16 cellular contexts compared by ENCODE assay signal in the genomic region with DNA sequence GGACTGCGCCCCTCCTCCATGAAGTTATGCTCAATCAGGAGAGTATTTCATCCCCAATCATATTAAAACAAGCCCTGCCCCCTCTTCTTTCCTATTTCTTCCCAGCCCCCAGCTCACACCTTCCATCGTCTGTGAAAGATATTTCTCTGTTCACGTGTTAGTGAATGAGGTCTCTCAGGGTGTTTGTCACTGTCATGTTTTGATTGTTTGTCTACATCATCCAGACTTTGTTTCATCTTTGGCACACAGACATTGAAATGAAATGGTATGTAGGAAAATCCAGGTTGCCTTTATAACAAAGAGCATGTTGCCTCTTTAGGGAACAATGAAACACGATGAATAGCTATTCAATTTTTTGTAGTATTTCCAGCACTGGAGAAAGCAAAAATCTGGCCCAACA.
"Had no signal": no experiment of that assay in that cellular context is flagged by ENCODE, and none has a peak within 500 bp of the region (broad histone marks: within the 10 kb centered on the region; RNA-seq: fewer than 3 reads in every experiment).

No MANE protein-coding gene starts in this region.

- H3K36me3 ChIP-seq: heart left ventricle, WERI-Rb-1 had no signal

- H3K9me3 Mint-ChIP-seq: activated CD4-positive, alpha-beta memory T cell treated with anti-CD3 and anti-CD28 coated beads for 36 hours; central memory CD8-positive, alpha-beta T cell; immature natural killer cell; stimulated activated effector memory CD8-positive, alpha-beta T cell treated with anti-CD3 and anti-CD28 coated beads, Interleukin-12 subunit alpha, Interleukin-12 subunit beta, amount 100 ng/mL, for 72 hours had no signal

- ATAC-seq: activated CD4-positive, alpha-beta T cell treated with anti-CD3 and anti-CD28 coated beads for 36 hours; body of pancreas; heart left ventricle; stimulated activated effector memory CD8-positive, alpha-beta T cell treated with anti-CD3 and anti-CD28 coated beads, Interleukin-12 subunit alpha, Interleukin-12 subunit beta, amount 100 ng/mL, for 72 hours had no signal

- H3K27ac ChIP-seq: body of pancreas, heart left ventricle, WERI-Rb-1 had no signal

- H3K27me3 ChIP-seq: body of pancreas, heart left ventricle had no signal

- H3K4me3 ChIP-seq: body of pancreas, heart left ventricle had no signal

- H3K4me1 Mint-ChIP-seq: activated CD4-positive, alpha-beta T cell treated with anti-CD3 and anti-CD28 coated beads for 36 hours; central memory CD8-positive, alpha-beta T cell; immature natural killer cell had no signal

- DNase-seq: activated CD4-positive, alpha-beta memory T cell treated with anti-CD3 and anti-CD28 coated beads for 36 hours; activated CD4-positive, alpha-beta T cell treated with anti-CD3 and anti-CD28 coated beads for 36 hours; activated gamma-delta T cell treated with Interleukin-2 at 50 U/mL for 16 hours; activated T-cell treated with anti-CD3 and anti-CD28 coated beads, Interleukin-2, amount 50 U/mL, for 48 hours; amniotic stem cell; body of pancreas; cortex of kidney; effector CD8-positive, alpha-beta T cell; heart left ventricle; immature natural killer cell; T-helper 1 cell; WERI-Rb-1 had no signal

- H3K4me1 ChIP-seq: body of pancreas had no signal

- H3K4me3 Mint-ChIP-seq: activated CD4-positive, alpha-beta memory T cell treated with anti-CD3 and anti-CD28 coated beads for 36 hours; activated CD4-positive, alpha-beta T cell treated with anti-CD3 and anti-CD28 coated beads for 36 hours; activated naive CD8-positive, alpha-beta T cell; central memory CD8-positive, alpha-beta T cell; immature natural killer cell; nephron; stimulated activated effector memory CD8-positive, alpha-beta T cell treated with anti-CD3 and anti-CD28 coated beads, Interleukin-12 subunit alpha, Interleukin-12 subunit beta, amount 100 ng/mL, for 72 hours had no signal

- H3K9me3 ChIP-seq: body of pancreas had no signal

- H3K27ac Mint-ChIP-seq: activated CD4-positive, alpha-beta memory T cell treated with anti-CD3 and anti-CD28 coated beads for 36 hours; activated CD4-positive, alpha-beta T cell treated with anti-CD3 and anti-CD28 coated beads for 36 hours; activated naive CD8-positive, alpha-beta T cell; immature natural killer cell; stimulated activated effector memory CD8-positive, alpha-beta T cell treated with anti-CD3 and anti-CD28 coated beads, Interleukin-12 subunit alpha, Interleukin-12 subunit beta, amount 100 ng/mL, for 72 hours had no signal

- H3K36me3 Mint-ChIP-seq: activated CD4-positive, alpha-beta memory T cell treated with anti-CD3 and anti-CD28 coated beads for 36 hours; activated naive CD8-positive, alpha-beta T cell; immature natural killer cell; stimulated activated effector memory CD8-positive, alpha-beta T cell treated with anti-CD3 and anti-CD28 coated beads, Interleukin-12 subunit alpha, Interleukin-12 subunit beta, amount 100 ng/mL, for 72 hours had no signal
